2 cellular contexts compared by ENCODE assay signal in the genomic region with DNA sequence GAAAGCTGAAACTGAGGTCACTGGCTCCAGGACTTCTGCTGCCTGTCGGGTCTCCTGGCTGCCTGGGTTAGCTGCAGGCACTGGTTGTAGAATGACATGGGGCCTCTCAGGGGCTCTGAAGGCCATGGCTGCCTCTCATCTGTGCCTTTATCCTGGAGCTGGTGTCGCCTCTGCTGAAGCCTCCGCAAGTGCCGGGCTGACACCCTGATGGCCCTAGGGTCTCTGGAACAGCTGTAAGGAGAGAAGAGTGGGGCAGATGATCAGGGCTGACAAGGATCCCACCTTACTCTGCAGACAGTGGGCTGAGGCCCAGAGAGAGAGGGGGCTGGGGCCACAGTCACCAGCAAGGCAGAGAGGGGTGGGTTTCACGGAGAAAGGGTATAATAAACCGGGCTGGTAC.
TF ChIP-seq lines count a peak whose summit lies in the region.

No MANE protein-coding gene starts in this region.

TF ChIP-seq in SK-N-SH, 30 proteins besides CTCF, POLR2A, EP300 and RAD21:
- TF ChIP-seq, protein P1, sequence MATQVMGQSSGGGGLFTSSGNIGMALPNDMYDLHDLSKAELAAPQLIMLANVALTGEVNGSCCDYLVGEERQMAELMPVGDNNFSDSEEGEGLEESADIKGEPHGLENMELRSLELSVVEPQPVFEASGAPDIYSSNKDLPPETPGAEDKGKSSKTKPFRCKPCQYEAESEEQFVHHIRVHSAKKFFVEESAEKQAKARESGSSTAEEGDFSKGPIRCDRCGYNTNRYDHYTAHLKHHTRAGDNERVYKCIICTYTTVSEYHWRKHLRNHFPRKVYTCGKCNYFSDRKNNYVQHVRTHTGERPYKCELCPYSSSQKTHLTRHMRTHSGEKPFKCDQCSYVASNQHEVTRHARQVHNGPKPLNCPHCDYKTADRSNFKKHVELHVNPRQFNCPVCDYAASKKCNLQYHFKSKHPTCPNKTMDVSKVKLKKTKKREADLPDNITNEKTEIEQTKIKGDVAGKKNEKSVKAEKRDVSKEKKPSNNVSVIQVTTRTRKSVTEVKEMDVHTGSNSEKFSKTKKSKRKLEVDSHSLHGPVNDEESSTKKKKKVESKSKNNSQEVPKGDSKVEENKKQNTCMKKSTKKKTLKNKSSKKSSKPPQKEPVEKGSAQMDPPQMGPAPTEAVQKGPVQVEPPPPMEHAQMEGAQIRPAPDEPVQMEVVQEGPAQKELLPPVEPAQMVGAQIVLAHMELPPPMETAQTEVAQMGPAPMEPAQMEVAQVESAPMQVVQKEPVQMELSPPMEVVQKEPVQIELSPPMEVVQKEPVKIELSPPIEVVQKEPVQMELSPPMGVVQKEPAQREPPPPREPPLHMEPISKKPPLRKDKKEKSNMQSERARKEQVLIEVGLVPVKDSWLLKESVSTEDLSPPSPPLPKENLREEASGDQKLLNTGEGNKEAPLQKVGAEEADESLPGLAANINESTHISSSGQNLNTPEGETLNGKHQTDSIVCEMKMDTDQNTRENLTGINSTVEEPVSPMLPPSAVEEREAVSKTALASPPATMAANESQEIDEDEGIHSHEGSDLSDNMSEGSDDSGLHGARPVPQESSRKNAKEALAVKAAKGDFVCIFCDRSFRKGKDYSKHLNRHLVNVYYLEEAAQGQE (IDR thresholded peaks at IDR 0.05; ENCODE audit: low read depth, low read length) = no peak
- TF ChIP-seq FOXM1 (IDR thresholded peaks at IDR 0.05; ENCODE audit: low read depth) (no peak), TAF1 (IDR thresholded peaks at IDR 0.05; ENCODE audit: borderline replicate concordance, low read depth, low read length) (no peak), JUND (IDR thresholded peaks at IDR 0.05) (no peak), RCOR1 (IDR thresholded peaks at IDR 0.05; ENCODE audit: low read length) (no peak), GABPA (IDR thresholded peaks at IDR 0.05; ENCODE audit: low read depth) (no peak), SIN3A (IDR thresholded peaks at IDR 0.05; ENCODE audit: borderline replicate concordance, low read depth, low read length) (no peak), FOXJ3 (CRISPR knock-in tag; IDR thresholded peaks at IDR 0.05) (no peak), MAX (IDR thresholded peaks at IDR 0.05; ENCODE audit: low read depth) (no peak), FOSL2 (IDR thresholded peaks at IDR 0.05; ENCODE audit: borderline replicate concordance, low read depth) (no peak), RFX5 (IDR thresholded peaks at IDR 0.05; ENCODE audit: low read length) (no peak), SMC3 (IDR thresholded peaks at IDR 0.05; ENCODE audit: low read depth, low read length) (no peak)
- TF ChIP-seq, protein P2, sequence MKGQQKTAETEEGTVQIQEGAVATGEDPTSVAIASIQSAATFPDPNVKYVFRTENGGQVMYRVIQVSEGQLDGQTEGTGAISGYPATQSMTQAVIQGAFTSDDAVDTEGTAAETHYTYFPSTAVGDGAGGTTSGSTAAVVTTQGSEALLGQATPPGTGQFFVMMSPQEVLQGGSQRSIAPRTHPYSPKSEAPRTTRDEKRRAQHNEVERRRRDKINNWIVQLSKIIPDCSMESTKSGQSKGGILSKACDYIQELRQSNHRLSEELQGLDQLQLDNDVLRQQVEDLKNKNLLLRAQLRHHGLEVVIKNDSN (IDR thresholded peaks at IDR 0.05; ENCODE audit: borderline replicate concordance, low read depth) = no peak
- TF ChIP-seq, protein P3, sequence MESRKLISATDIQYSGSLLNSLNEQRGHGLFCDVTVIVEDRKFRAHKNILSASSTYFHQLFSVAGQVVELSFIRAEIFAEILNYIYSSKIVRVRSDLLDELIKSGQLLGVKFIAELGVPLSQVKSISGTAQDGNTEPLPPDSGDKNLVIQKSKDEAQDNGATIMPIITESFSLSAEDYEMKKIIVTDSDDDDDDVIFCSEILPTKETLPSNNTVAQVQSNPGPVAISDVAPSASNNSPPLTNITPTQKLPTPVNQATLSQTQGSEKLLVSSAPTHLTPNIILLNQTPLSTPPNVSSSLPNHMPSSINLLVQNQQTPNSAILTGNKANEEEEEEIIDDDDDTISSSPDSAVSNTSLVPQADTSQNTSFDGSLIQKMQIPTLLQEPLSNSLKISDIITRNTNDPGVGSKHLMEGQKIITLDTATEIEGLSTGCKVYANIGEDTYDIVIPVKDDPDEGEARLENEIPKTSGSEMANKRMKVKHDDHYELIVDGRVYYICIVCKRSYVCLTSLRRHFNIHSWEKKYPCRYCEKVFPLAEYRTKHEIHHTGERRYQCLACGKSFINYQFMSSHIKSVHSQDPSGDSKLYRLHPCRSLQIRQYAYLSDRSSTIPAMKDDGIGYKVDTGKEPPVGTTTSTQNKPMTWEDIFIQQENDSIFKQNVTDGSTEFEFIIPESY (IDR thresholded peaks at IDR 0.05; ENCODE audit: borderline replicate concordance, low read depth) = no peak

TF ChIP-seq in SK-N-SH treated with all-trans-retinoic acid at 6 μM for 48 hours, 23 proteins besides CTCF, POLR2A, EP300 and RAD21 (continued from another document):
- TF ChIP-seq TSHZ2 (CRISPR knock-in tag; IDR thresholded peaks at IDR 0.05) = no peak
TF ChIP-seq in SK-N-SH treated with all-trans-retinoic acid at 6 μM for 48 hours: peak in this region for 0.
